In genomic region chr18:3791258-3791657, GRCh38 we compare ENCODE assay signal across 25 cellular contexts.
DNase-seq lines count a peak whose midpoint lies in the region; ATAC-seq and TF ChIP-seq lines count a peak whose summit lies in the region.
"Had no signal": no experiment of that assay in that cellular context is flagged by ENCODE, and none has a peak within 500 bp of the region (broad histone marks: within the 10 kb centered on the region; RNA-seq: fewer than 3 reads in every experiment).

No MANE protein-coding gene starts in this region.

- no peaks in the 10 kb centered on the region for H3K27me3 Mint-ChIP-seq in endodermal cell (ENCODE audit: insufficient read depth)

- no TSS peak for BruUV-seq in A673 (replicated peaks; lab: Mats Ljungman, UMichigan)

- H3K9me3 Mint-ChIP-seq in endodermal cell: no peaks in the 10 kb centered on the region
- H3K9me3 Mint-ChIP-seq: neural crest cell; stimulated activated naive CD8-positive, alpha-beta T cell treated with anti-CD3 and anti-CD28 coated beads, Interleukin-15, Interleukin-2, amounts not matched to agents 100 ng/mL and 50 ng/mL, for 24 hours; WTC11 had no signal

- peak; percentile 58 for DNase-seq in A673 (ENCODE audit: low spot score)
- peak; percentile 89 for DNase-seq in COR-L47 (lab: John Stamatoyannopoulos, UW)
- peak; percentile 80 for DNase-seq in NCI-H2171 (lab: John Stamatoyannopoulos, UW)
- no peak for DNase-seq in endodermal cell
- DNase-seq in iPS-NIHi7 (ENCODE audit: extremely low spot score): no peak
- DNase-seq: activated CD4-positive, alpha-beta T cell treated with anti-CD3 and anti-CD28 coated beads, Interleukin-2, amount 50 U/mL, for 4 hours; activated CD8-positive, alpha-beta memory T cell treated with anti-CD3 and anti-CD28 coated beads, Interleukin-2, amount 50 U/mL, for 4 hours; activated naive CD4-positive, alpha-beta T cell treated with anti-CD3 and anti-CD28 coated beads, Interleukin-2, amount 50 U/mL, for 16 hours; amygdala; CD4-positive, CD25-positive, alpha-beta regulatory T cell; cortex of kidney; DMS153; GF-D8; GOT3; head of caudate nucleus; mammary epithelial cell; NCI-H2081; NCI-H526 treated with DMSO at 0.1 percent for 48 hours; stimulated activated CD4-positive, alpha-beta T cell treated with anti-CD3 and anti-CD28 coated beads, Interleukin-15, amount 100 ng/mL, for 24 hours; T-helper 9 cell had no signal

- H3K27me3 ChIP-seq in A673 (replicated peaks; ENCODE audit: insufficient read depth, low read depth, low read length, poor library complexity): no peaks in the 10 kb centered on the region
- H3K27me3 ChIP-seq in endodermal cell (ENCODE audit: control insufficient read depth, insufficient read depth, low read length, poor library complexity, severe bottlenecking): no peaks in the 10 kb centered on the region

- H3K4me1 ChIP-seq in A673 (ENCODE audit: insufficient read depth, low read length, poor library complexity, severe bottlenecking) (peaks cover 45% of the 10 kb centered on the region), endodermal cell (ENCODE audit: control insufficient read depth, insufficient read depth, low read length) (no peaks in the 10 kb centered on the region)

- POLR2A ChIA-PET in A673 (lab: Charles Lee; ENCODE audit: low non-redundant PET): no interaction called here

- H3K4me3 ChIP-seq in A673 (ENCODE audit: low read depth, low read length, poor library complexity, severe bottlenecking) (peak overlapping the region; percentile 2), endodermal cell (ENCODE audit: low read length) (no peak overlapping the region)

- H3K9ac ChIP-seq in endodermal cell (ENCODE audit: extremely low read depth, low read length, poor library complexity, severe bottlenecking): no peak overlapping the region

- no peaks in the 10 kb centered on the region for H3K9me3 ChIP-seq in A673 (ENCODE audit: low read depth, low read length, poor library complexity, severe bottlenecking)
- H3K9me3 ChIP-seq in endodermal cell (ENCODE audit: control insufficient read depth, low read length): no peaks in the 10 kb centered on the region

- H3K36me3 ChIP-seq in A673 (ENCODE audit: insufficient read depth, low read length, poor library complexity, severe bottlenecking) (peaks cover 24% of the 10 kb centered on the region), endodermal cell (ENCODE audit: control insufficient read depth, insufficient read depth, low read length) (no peaks in the 10 kb centered on the region)

- TF ChIP-seq CTCF in A673 (conservative IDR thresholded peaks at IDR 0.05; ENCODE audit: low read depth, low read length) (no peak), endodermal cell (conservative IDR thresholded peaks at IDR 0.05) (no peak)

- CTCF ChIA-PET in A673 (lab: Charles Lee): no interaction called here

- H3K4me1 Mint-ChIP-seq in endodermal cell: peaks cover 10% of the 10 kb centered on the region
- H3K4me1 Mint-ChIP-seq: CD4-positive, CD25-positive, alpha-beta regulatory T cell had no signal

- 50% methylated on average over 2 of the region's 4 CpGs for WGBS in endodermal cell (ENCODE audit: insufficient coverage in 1 of 2, insufficient read length in 1 of 2), 2 experiments

- H3K27ac Mint-ChIP-seq in endodermal cell: no peak overlapping the region
- H3K27ac Mint-ChIP-seq: CD4-positive, CD25-positive, alpha-beta regulatory T cell; stimulated activated naive CD8-positive, alpha-beta T cell treated with anti-CD3 and anti-CD28 coated beads, Interleukin-15, Interleukin-2, amounts not matched to agents 100 ng/mL and 50 ng/mL, for 24 hours; WTC11 had no signal

- intact Hi-C loops in A673 (cut with micrococcal nuclease; ENCODE audit: unreplicated experiment): no loop called here

- H3K36me3 Mint-ChIP-seq in endodermal cell (ENCODE audit: low read depth): no peaks in the 10 kb centered on the region
- H3K36me3 Mint-ChIP-seq: CD4-positive, CD25-positive, alpha-beta regulatory T cell; WTC11 had no signal

- peak overlapping the region; percentile 40 for H3K27ac ChIP-seq in A673 (ENCODE audit: low read depth, low read length, poor library complexity, severe bottlenecking)
- peak overlapping the region; percentile 95 for H3K27ac ChIP-seq in endodermal cell (ENCODE audit: low read depth, low read length)

- ATAC-seq in HG02970 (IDR thresholded peaks at IDR 0.05; ENCODE audit: low FRiP score, unreplicated experiment) (no peak), HG03280 (IDR thresholded peaks at IDR 0.05; ENCODE audit: unreplicated experiment) (no peak)
- ATAC-seq: WTC11 had no signal

- H3K4me3 Mint-ChIP-seq in endodermal cell: no peak overlapping the region
- H3K4me3 Mint-ChIP-seq: CD4-positive, CD25-positive, alpha-beta regulatory T cell; neural crest cell; stimulated activated naive CD8-positive, alpha-beta T cell treated with anti-CD3 and anti-CD28 coated beads, Interleukin-15, Interleukin-2, amounts not matched to agents 100 ng/mL and 50 ng/mL, for 24 hours; WTC11 had no signal

Comparison
In these comparisons a context has a peak if more than half of its experiments do, and no peak if none do; other contexts are left out.
1. DNase-seq: peak in A673 (single experiment), COR-L47 (single experiment) and NCI-H2171 (single experiment); none in endodermal cell (single experiment) and iPS-NIHi7 (single experiment).